11 cellular contexts compared by ENCODE assay signal in genomic region chr19:13610042-13610691, GRCh38.
A peak's percentile ranks its signal among the peaks of the same experiment; 100 is the strongest.
DNase-seq lines count a peak whose midpoint lies in the region; ATAC-seq and TF ChIP-seq lines count a peak whose summit lies in the region.
"Had no signal": no experiment of that assay in that cellular context is flagged by ENCODE, and none has a peak within 500 bp of the region (broad histone marks: within the 10 kb centered on the region; RNA-seq: fewer than 3 reads in every experiment).

No MANE protein-coding gene starts in this region.

- no peak overlapping the region for H3K4me2 ChIP-seq in H9 (ENCODE audit: insufficient read depth, insufficient read length, low read length)

- peak; percentile 37; the same call in 2 of the 3 replicates for TF ChIP-seq CTCF in H9 (conservative IDR thresholded peaks at IDR 0.05)
- TF ChIP-seq CTCF in A673 (conservative IDR thresholded peaks at IDR 0.05; ENCODE audit: low read depth, low read length), result no peak

- no peaks in the 10 kb centered on the region for H3K23me2 ChIP-seq in H9 (ENCODE audit: insufficient read length, low read depth, low read length, poor library complexity, severe bottlenecking)

- H3K79me2 ChIP-seq in H9 (ENCODE audit: insufficient read depth, low read length), result no peaks in the 10 kb centered on the region

- no peak overlapping the region for H2AK5ac ChIP-seq in H9 (ENCODE audit: insufficient read length, low read length)

- CTCF ChIA-PET in A673 (lab: Charles Lee), result interaction anchor here (0.7 kb wide), 1 partner anchor 892 kb away, joined by 3 read pairs; no protein-coding TSS in a partner anchor

- H3K4me1 ChIP-seq in H9 (ENCODE audit: insufficient read depth, low read length), result no peaks in the 10 kb centered on the region; the same call in 1 of the 2 replicates
- H3K4me1 ChIP-seq in A673 (ENCODE audit: insufficient read depth, low read length, poor library complexity, severe bottlenecking), result peaks cover under 1% of the 10 kb centered on the region

- H3K18ac ChIP-seq in H9 (ENCODE audit: insufficient read length, low read depth, low read length), result peak overlapping the region; percentile 45

- H3K27ac Mint-ChIP-seq in H9, result peak overlapping the region in 2 of 3 experiments; percentile 28 to 85; a peak in 3 of 7 replicates
- no peak overlapping the region for H3K27ac Mint-ChIP-seq in central memory CD8-positive, alpha-beta T cell (ENCODE audit: low read depth)
- H3K27ac Mint-ChIP-seq: activated naive CD8-positive, alpha-beta T cell; CD14-positive monocyte had no signal

- no peak overlapping the region for H3K56ac ChIP-seq in H9 (ENCODE audit: insufficient read length, low read depth, low read length)

- H3K79me1 ChIP-seq in H9 (ENCODE audit: insufficient read depth, low read depth, low read length, poor library complexity, severe bottlenecking), result no peaks in the 10 kb centered on the region

- H3T11ph ChIP-seq in H9 (ENCODE audit: low read length), result no peak overlapping the region

- peak; percentile 100 for DNase-seq in COR-L47 (lab: John Stamatoyannopoulos, UW)
- DNase-seq in H9, result peak; percentile 52
- DNase-seq in NCI-H2196 treated with DMSO at 0.1 percent for 48 hours (lab: John Stamatoyannopoulos, UW; ENCODE audit: unreplicated experiment), result peak; percentile 97
- DNase-seq in central memory CD8-positive, alpha-beta T cell (ENCODE audit: low spot score in 2 of 2), result no peak
- DNase-seq in NOMO-1 (lab: John Stamatoyannopoulos, UW; ENCODE audit: unreplicated experiment in 2 of 2), result no peak
- no peak for DNase-seq in A673 (ENCODE audit: low spot score)

- WGBS in H9 (ENCODE audit: extremely low coverage, insufficient read length, low lambda C conversion rate), result no CpG with 5 or more reads among the region's 15 CpGs

- POLR2A ChIA-PET in A673 (lab: Charles Lee; ENCODE audit: low non-redundant PET), result no interaction called here

- no peak overlapping the region for H2BK120ac ChIP-seq in H9 (ENCODE audit: low read depth, low read length, poor library complexity, severe bottlenecking)

- peak overlapping the region; percentile 6; the same call in 1 of the 2 replicates for H3K14ac ChIP-seq in H9 (ENCODE audit: insufficient read depth, low read length)

- H3K23ac ChIP-seq in H9 (ENCODE audit: insufficient read length, low read depth, low read length), result no peak overlapping the region

- no peak overlapping the region for H2BK12ac ChIP-seq in H9 (ENCODE audit: insufficient read length, low read depth, low read length)

- H3K4me1 Mint-ChIP-seq in H9, result peaks cover 12 to 14% of the 10 kb centered on the region in 2 experiments
- H3K4me1 Mint-ChIP-seq in central memory CD8-positive, alpha-beta T cell, result peaks cover 7% of the 10 kb centered on the region
- H3K4me1 Mint-ChIP-seq: CD14-positive monocyte had no signal

- H4K91ac ChIP-seq in H9 (ENCODE audit: insufficient read length, low read depth, low read length), result no peak overlapping the region

- no peak overlapping the region for H3K4me3 Mint-ChIP-seq in H9
- H3K4me3 Mint-ChIP-seq in central memory CD8-positive, alpha-beta T cell, result no peak overlapping the region
- H3K4me3 Mint-ChIP-seq: activated naive CD8-positive, alpha-beta T cell; CD14-positive monocyte had no signal

- H3K36me3 Mint-ChIP-seq in H9 (ENCODE audit: insufficient read depth in 1 of 3, low read depth in 3 of 3), result no peaks in the 10 kb centered on the region
- H3K36me3 Mint-ChIP-seq in central memory CD8-positive, alpha-beta T cell (ENCODE audit: insufficient read depth), result no peaks in the 10 kb centered on the region
- H3K36me3 Mint-ChIP-seq: activated naive CD8-positive, alpha-beta T cell; CD14-positive monocyte had no signal

- no peak overlapping the region for H2BK20ac ChIP-seq in H9 (ENCODE audit: low read depth, low read length, poor library complexity, severe bottlenecking)

- H3K4me3 ChIP-seq in A673 (ENCODE audit: low read depth, low read length, poor library complexity, severe bottlenecking), result no peak overlapping the region
- H3K4me3 ChIP-seq: dorsolateral prefrontal cortex had no signal

- H2BK5ac ChIP-seq in H9 (ENCODE audit: insufficient read length, low read length), result no peak overlapping the region

- H3K27me3 Mint-ChIP-seq in H9 (ENCODE audit: low read depth), result no peaks in the 10 kb centered on the region; the same call in 1 of the 2 replicates
- peaks cover 32% of the 10 kb centered on the region for H3K27me3 Mint-ChIP-seq in central memory CD8-positive, alpha-beta T cell

- H4K5ac ChIP-seq in H9 (ENCODE audit: insufficient read length, low read depth, low read length), result no peak overlapping the region

- H3K27me3 ChIP-seq in H9 (ENCODE audit: insufficient read depth, low read length) (no peaks in the 10 kb centered on the region), A673 (replicated peaks; ENCODE audit: insufficient read depth, low read depth, low read length, poor library complexity) (no peaks in the 10 kb centered on the region)

- no peaks in the 10 kb centered on the region for H3K9me3 ChIP-seq in H9 (ENCODE audit: control insufficient read depth, low read depth, low read length)
- no peaks in the 10 kb centered on the region for H3K9me3 ChIP-seq in A673 (ENCODE audit: low read depth, low read length, poor library complexity, severe bottlenecking)

- no peaks in the 10 kb centered on the region for H3K36me3 ChIP-seq in A673 (ENCODE audit: insufficient read depth, low read length, poor library complexity, severe bottlenecking)

- intact Hi-C loops in A673 (cut with micrococcal nuclease; ENCODE audit: unreplicated experiment), result no loop called here

- H4K8ac ChIP-seq in H9 (replicated peaks; ENCODE audit: insufficient read length, low read depth, low read length), result no peak overlapping the region

- H3K9me3 Mint-ChIP-seq in H9, result no peaks in the 10 kb centered on the region; a peak in 1 of 5 replicates
- H3K9me3 Mint-ChIP-seq in central memory CD8-positive, alpha-beta T cell, result no peaks in the 10 kb centered on the region
- H3K9me3 Mint-ChIP-seq: CD14-positive monocyte had no signal

- no peak overlapping the region for H3K9ac ChIP-seq in H9 (ENCODE audit: extremely low read depth, insufficient read length, low read length)

- no peak overlapping the region for H3K4ac ChIP-seq in H9 (ENCODE audit: low read depth, low read length)

- H3K27ac ChIP-seq in H9 (ENCODE audit: insufficient read length, low read depth, low read length), result no peak overlapping the region
- no peak overlapping the region for H3K27ac ChIP-seq in A673 (ENCODE audit: low read depth, low read length, poor library complexity, severe bottlenecking)
- H3K27ac ChIP-seq: dorsolateral prefrontal cortex had no signal

- no peak overlapping the region for H2AFZ ChIP-seq in H9 (ENCODE audit: low read length)

- peak; percentile 32 for ATAC-seq in central memory CD8-positive, alpha-beta T cell (replicated peaks; ENCODE audit: extremely low read depth, poor library complexity, severe bottlenecking)
- ATAC-seq in HG03139 (IDR thresholded peaks at IDR 0.05; ENCODE audit: unreplicated experiment) (no peak), HG03571 (IDR thresholded peaks at IDR 0.05; ENCODE audit: unreplicated experiment) (no peak)

- no peaks in the 10 kb centered on the region for H4K20me1 ChIP-seq in H9 (ENCODE audit: control insufficient read depth, insufficient read depth, insufficient read length)

- BruUV-seq in A673 (replicated peaks; lab: Mats Ljungman, UMichigan), result no TSS peak

- H2BK15ac ChIP-seq in H9 (ENCODE audit: low read depth, low read length), result no peak overlapping the region

Comparison
In these comparisons a context has a peak if more than half of its experiments do, and no peak if none do; other contexts are left out.
1. DNase-seq: peak in COR-L47 (single experiment), H9 (single experiment) and NCI-H2196 treated with DMSO at 0.1 percent for 48 hours (single experiment); none in central memory CD8-positive, alpha-beta T cell (0 of 2), NOMO-1 (0 of 2) and A673 (single experiment).